Comparison of ENCODE assay signal across 7 cellular contexts in genomic region chr17:59838196-59838911, GRCh38. TPM values are rescaled to one million over a fixed set of nuclear protein-coding genes. Genes with fewer than 3 reads are reported as not detected.
DNase-seq lines count a peak whose midpoint lies in the region; ATAC-seq and TF ChIP-seq lines count a peak whose summit lies in the region.

No MANE protein-coding gene starts in this region.

- H2AFZ ChIP-seq in HCT116 (ENCODE audit: low read depth, low read length, poor library complexity, severe bottlenecking) = no peak overlapping the region

- peaks cover 22 to 32% of the 10 kb centered on the region in 2 experiments for H3K36me3 ChIP-seq in HCT116 (ENCODE audit: control insufficient read depth in 1 of 2, insufficient read depth in 2 of 2, low read length in 2 of 2)
- H3K36me3 ChIP-seq in SJSA1 = peaks cover 54% of the 10 kb centered on the region
- peaks cover 29% of the 10 kb centered on the region for H3K36me3 ChIP-seq in mucosa of stomach (ENCODE audit: control insufficient read depth, insufficient read depth, low read length)

- peak overlapping the region; percentile 97 for H3K27ac ChIP-seq in HCT116 (ENCODE audit: low read depth, low read length)
- H3K27ac ChIP-seq in SJSA1 = peak overlapping the region; percentile 92

- peak overlapping the region; percentile 74 to 78 for H3K4me3 ChIP-seq in HCT116 (replicated peaks in 1 of 2; ENCODE audit: low read depth in 1 of 2, low read length in 2 of 2)
- peak overlapping the region; percentile 59 for H3K4me3 ChIP-seq in SJSA1
- peak overlapping the region; percentile 97 for H3K4me3 ChIP-seq in mucosa of stomach (ENCODE audit: low read length)

- no peaks in the 10 kb centered on the region for H3K9me3 Mint-ChIP-seq in dendritic cell treated with granulocyte-macrophage colony-stimulating factor and Interleukin-4, amounts not matched to agents 40 ng/mL and 50 ng/mL, for 4 days

- ATAC-seq in HCT116 = no peak

- no peaks in the 10 kb centered on the region for H3K27me3 Mint-ChIP-seq in dendritic cell treated with granulocyte-macrophage colony-stimulating factor and Interleukin-4, amounts not matched to agents 40 ng/mL and 50 ng/mL, for 4 days

- intact Hi-C loops in HCT116 (cut with micrococcal nuclease) = no loop called here
- intact Hi-C loops in dendritic cell treated with granulocyte-macrophage colony-stimulating factor and Interleukin-4, amounts not matched to agents 40 ng/mL and 50 ng/mL, for 4 days (cut with micrococcal nuclease) = no loop called here

- peaks cover 56 to 84% of the 10 kb centered on the region in 2 experiments for H3K4me1 ChIP-seq in HCT116 (ENCODE audit: control insufficient read depth in 1 of 2, insufficient read depth in 2 of 2, low read length in 2 of 2)
- peaks cover 33% of the 10 kb centered on the region for H3K4me1 ChIP-seq in SJSA1 (replicated peaks)
- peaks cover 10% of the 10 kb centered on the region for H3K4me1 ChIP-seq in mucosa of stomach (ENCODE audit: control insufficient read depth, insufficient read depth, low read length)

- peak overlapping the region; percentile 100 for H3K27ac Mint-ChIP-seq in dendritic cell treated with granulocyte-macrophage colony-stimulating factor and Interleukin-4, amounts not matched to agents 40 ng/mL and 50 ng/mL, for 4 days

- TF ChIP-seq POLR2A in HCT116 (IDR thresholded peaks at IDR 0.05; ENCODE audit: borderline replicate concordance, extremely low read depth, insufficient read depth, insufficient read length) = peak; percentile 61

- no peaks in the 10 kb centered on the region for H3K9me3 ChIP-seq in HCT116 (ENCODE audit: control insufficient read depth in 1 of 2, insufficient read depth in 1 of 2, low read depth in 1 of 2, low read length in 2 of 2)
- peaks cover 6% of the 10 kb centered on the region; the same call in 1 of the 2 replicates for H3K9me3 ChIP-seq in SJSA1 (replicated peaks)
- no peaks in the 10 kb centered on the region for H3K9me3 ChIP-seq in mucosa of stomach (ENCODE audit: control insufficient read depth, low read length)

- CTCF ChIA-PET in HCT116 (lab: Charles Lee) = interaction anchor here (0.7 to 3.1 kb wide), 2 partner anchors 11 to 85 kb away, joined by 4 to 35 read pairs; no protein-coding TSS in a partner anchor

- H3K4me1 Mint-ChIP-seq in dendritic cell treated with granulocyte-macrophage colony-stimulating factor and Interleukin-4, amounts not matched to agents 40 ng/mL and 50 ng/mL, for 4 days (ENCODE audit: low read depth) = peaks cover 25% of the 10 kb centered on the region

- no peak for TF ChIP-seq RAD21 in HCT116 (IDR thresholded peaks at IDR 0.05; ENCODE audit: low read depth)

- POLR2A ChIA-PET in HCT116 (lab: Charles Lee) = interaction anchor here (0.7 to 15.2 kb wide), 19 partner anchors 9 to 1443 kb away, joined by 3 to 443 read pairs (median 7); partner anchors contain the start of genes PTRH2 and VMP1

- DNase-seq in HCT116 (ENCODE audit: low read depth, low spot score) (no peak), SJSA1 (ENCODE audit: low read depth in 1 of 2, low spot score in 2 of 2) (peak in 1 of 2 experiments; percentile 80), middle frontal gyrus (ENCODE audit: extremely low spot score, low spot score) (no peak), foreskin melanocyte (no peak), GOT3 (lab: John Stamatoyannopoulos, UW) (no peak)

- no peaks in the 10 kb centered on the region for H3K9me2 ChIP-seq in HCT116 (ENCODE audit: insufficient read depth)

- peaks cover 12% of the 10 kb centered on the region; the same call in 1 of the 2 replicates for H4K20me1 ChIP-seq in HCT116 (ENCODE audit: insufficient read depth)

- H3K9ac ChIP-seq in HCT116 (ENCODE audit: low read length) = peak overlapping the region; percentile 92
- H3K9ac ChIP-seq in mucosa of stomach (ENCODE audit: low read length) = peak overlapping the region; percentile 99

- H3K36me3 Mint-ChIP-seq in dendritic cell treated with granulocyte-macrophage colony-stimulating factor and Interleukin-4, amounts not matched to agents 40 ng/mL and 50 ng/mL, for 4 days (ENCODE audit: low read depth) = peaks cover 65% of the 10 kb centered on the region

- peak overlapping the region; percentile 93 for H3K4me3 Mint-ChIP-seq in dendritic cell treated with granulocyte-macrophage colony-stimulating factor and Interleukin-4, amounts not matched to agents 40 ng/mL and 50 ng/mL, for 4 days

- peaks cover 49% of the 10 kb centered on the region for H3K79me2 ChIP-seq in HCT116 (ENCODE audit: insufficient read depth, low read length)

- TSS peak; percentile 39 for BruUV-seq in HCT116 (replicated peaks; lab: Mats Ljungman, UMichigan)

- peak overlapping the region; percentile 84 for H3K4me2 ChIP-seq in HCT116 (ENCODE audit: low read length)

- no peak for TF ChIP-seq CTCF in HCT116 (IDR thresholded peaks at IDR 0.05 in 2 of 3, conservative IDR thresholded peaks at IDR 0.05 in 1 of 3; ENCODE audit: borderline replicate concordance in 1 of 3, insufficient read depth in 1 of 3, low read depth in 2 of 3, low read length in 2 of 3)

- RAD21 ChIA-PET in HCT116 (lab: Charles Lee; ENCODE audit: low non-redundant PET in 1 of 2, low total read pairs in 2 of 2, uncharacterized antibody in 2 of 2, unreplicated experiment in 2 of 2) = interaction anchor here (0.5 to 1.8 kb wide), 5 partner anchors 9 to 84 kb away, joined by 4 to 6 read pairs (median 4); no protein-coding TSS in a partner anchor

- H3K27me3 ChIP-seq in HCT116 (ENCODE audit: insufficient read depth, low read length) (no peaks in the 10 kb centered on the region), SJSA1 (replicated peaks) (peaks cover 9% of the 10 kb centered on the region), mucosa of stomach (ENCODE audit: control insufficient read depth, insufficient read depth, low read length) (no peaks in the 10 kb centered on the region)

TF ChIP-seq in HCT116, 20 proteins besides CTCF, POLR2A, EP300 and RAD21:
- TF ChIP-seq CEBPB (IDR thresholded peaks at IDR 0.05; ENCODE audit: low read depth) = no peak
- peak; percentile 34 for TF ChIP-seq POLR2AphosphoS5 (IDR thresholded peaks at IDR 0.05; ENCODE audit: low read depth, low read length)
- no peak for TF ChIP-seq ZNF274 (IDR thresholded peaks at IDR 0.05; ENCODE audit: low read depth, low read length)
- no peak for TF ChIP-seq SRF (IDR thresholded peaks at IDR 0.05; ENCODE audit: low read depth)
- no peak for TF ChIP-seq ZFX (IDR thresholded peaks at IDR 0.05)

RNA-seq across cellular contexts. Expression of gene TUBD1, which starts 54.4 kb away (rescaled TPM):
- total RNA-seq in HCT116 (2021; ENCODE audit: unreplicated experiment) = 13.0 TPM
- polyA plus RNA-seq in HCT116 (2012) = 7.9 and 11.9 TPM in 2 replicates
- total RNA-seq in SJSA1 (2014; rRNA removed; shearing (Covaris generic)) = 7.4 and 12.7 TPM in 2 replicates

RNA-seq across cellular contexts. Expression of gene RPS6KB1, which starts 54.6 kb away (rescaled TPM):
- total RNA-seq in HCT116 (2021; ENCODE audit: unreplicated experiment) = 75.7 TPM
- polyA plus RNA-seq in HCT116 (2012) = 19.3 and 30.2 TPM in 2 replicates
- total RNA-seq in SJSA1 (2014; rRNA removed; shearing (Covaris generic)) = 26.9 and 32.3 TPM in 2 replicates
